8 cellular contexts compared by ENCODE assay signal in the genomic region with DNA sequence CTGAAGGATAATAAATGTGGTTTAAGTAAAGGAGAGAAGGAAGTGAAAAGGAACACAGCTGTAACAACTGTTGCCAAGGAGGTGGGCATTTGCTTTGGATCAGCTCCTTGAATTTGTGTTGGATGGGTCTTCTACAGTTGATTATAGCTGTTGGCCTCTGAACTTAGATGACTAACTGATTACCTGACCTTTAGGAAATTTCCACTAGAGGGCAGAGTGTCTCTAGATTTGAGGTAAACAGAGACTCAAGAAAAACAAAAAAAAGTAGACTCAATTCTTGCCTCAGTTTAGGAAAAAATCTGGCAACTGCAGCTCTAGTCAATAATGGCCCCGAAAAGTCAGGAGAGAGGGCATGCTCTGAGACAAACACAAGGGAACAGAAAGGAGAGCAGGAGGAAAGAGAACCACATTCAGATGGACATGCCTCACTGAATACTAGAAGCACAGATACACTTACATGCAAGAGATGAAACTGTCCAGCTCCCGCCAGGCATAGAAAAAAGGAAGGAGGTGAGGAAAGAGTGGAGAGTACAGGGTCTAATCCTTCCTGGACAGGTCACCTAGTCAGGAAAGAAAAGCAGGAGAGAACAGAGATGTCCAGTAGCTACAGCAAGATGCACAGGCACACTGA. TPM values are rescaled to one million over a fixed set of nuclear protein-coding genes. Genes with fewer than 3 reads are reported as not detected.
DNase-seq lines count a peak whose midpoint lies in the region; ATAC-seq and TF ChIP-seq lines count a peak whose summit lies in the region.

No MANE protein-coding gene starts in this region.

- DNase-seq in Ammon's horn (ENCODE audit: low spot score): peak; percentile 49
- peak; percentile 59 for DNase-seq in GM23248
- no peak for DNase-seq in T-helper 2 cell treated with Interferon-gamma antibody and Interleukin-4, amounts not matched to agents 5 μg/mL and 100 μg/mL, for 36 hours (ENCODE audit: low spot score)
- no peak for DNase-seq in foreskin keratinocyte
- no peak for DNase-seq in activated CD4-positive, alpha-beta T cell treated with anti-CD3 and anti-CD28 coated beads for 4 hours

- TF ChIP-seq CTCF in foreskin keratinocyte (conservative IDR thresholded peaks at IDR 0.05): peak; percentile 77

- no peak overlapping the region for H3K4me3 ChIP-seq in GM23248

- H3K27me3 ChIP-seq in GM23248 (replicated peaks; ENCODE audit: insufficient read depth): no peaks in the 10 kb centered on the region
- H3K27me3 ChIP-seq in foreskin keratinocyte: no peaks in the 10 kb centered on the region

- no peak overlapping the region for H3K4me2 ChIP-seq in GM23248 (ENCODE audit: unreplicated experiment)

- H3K27ac Mint-ChIP-seq in T-helper 2 cell treated with Interferon-gamma antibody and Interleukin-4, amounts not matched to agents 5 μg/mL and 100 μg/mL, for 36 hours: peak overlapping the region; percentile 58

- no peaks in the 10 kb centered on the region for H3K27me3 Mint-ChIP-seq in T-helper 2 cell treated with Interferon-gamma antibody and Interleukin-4, amounts not matched to agents 5 μg/mL and 100 μg/mL, for 36 hours (ENCODE audit: low read depth)

- H3K4me1 ChIP-seq in GM23248 (ENCODE audit: insufficient read depth) (peaks cover 8% of the 10 kb centered on the region; the same call in 1 of the 2 replicates), foreskin keratinocyte (no peaks in the 10 kb centered on the region)

- no peak overlapping the region for H3K4me3 Mint-ChIP-seq in T-helper 2 cell treated with Interferon-gamma antibody and Interleukin-4, amounts not matched to agents 5 μg/mL and 100 μg/mL, for 36 hours

- no peaks in the 10 kb centered on the region for H3K9me2 ChIP-seq in GM23248 (ENCODE audit: insufficient read depth)

- H4K20me1 ChIP-seq in GM23248 (ENCODE audit: insufficient read depth): no peaks in the 10 kb centered on the region

- H3K36me3 ChIP-seq in GM23248 (ENCODE audit: low read depth): peaks cover 48% of the 10 kb centered on the region

- WGBS in GM23248 (ENCODE audit: low coverage in 1 of 2, low lambda C conversion rate in 2 of 2, missing lambda C conversion rate in 2 of 2), 2 experiments: 53 to 54% methylated on average over 2 of the region's 2 CpGs

- no peaks in the 10 kb centered on the region for H3K9me3 ChIP-seq in GM23248 (ENCODE audit: low read depth)

- peaks cover 56% of the 10 kb centered on the region for H3K36me3 Mint-ChIP-seq in T-helper 2 cell treated with Interferon-gamma antibody and Interleukin-4, amounts not matched to agents 5 μg/mL and 100 μg/mL, for 36 hours (ENCODE audit: low read depth)

- H3K9me3 Mint-ChIP-seq in T-helper 2 cell treated with Interferon-gamma antibody and Interleukin-4, amounts not matched to agents 5 μg/mL and 100 μg/mL, for 36 hours: no peaks in the 10 kb centered on the region

- peaks cover 9% of the 10 kb centered on the region for H3K4me1 Mint-ChIP-seq in T-helper 2 cell treated with Interferon-gamma antibody and Interleukin-4, amounts not matched to agents 5 μg/mL and 100 μg/mL, for 36 hours (ENCODE audit: low read depth)

- ATAC-seq in foreskin keratinocyte (no peak), HG03439 (IDR thresholded peaks at IDR 0.05; ENCODE audit: unreplicated experiment) (no peak), GM19351 (IDR thresholded peaks at IDR 0.05; ENCODE audit: unreplicated experiment) (no peak)

- H2AFZ ChIP-seq in GM23248: no peak overlapping the region

- H3K9ac ChIP-seq in GM23248: no peak overlapping the region

- 0 out of 2 replicates have a peak, but pooled peaks cover 7% of the 10 kb centered on the region for H3K79me2 ChIP-seq in GM23248 (ENCODE audit: insufficient read depth)

- H3F3A ChIP-seq in GM23248 (ENCODE audit: insufficient read depth): peaks cover 42% of the 10 kb centered on the region

- no peak overlapping the region for H3K27ac ChIP-seq in GM23248
- H3K27ac ChIP-seq in foreskin keratinocyte: no peak overlapping the region
- peak overlapping the region; percentile 10 for H3K27ac ChIP-seq in temporal lobe (ENCODE audit: low read depth, low read length)

- in situ Hi-C loops in GM23248 (cut with MboI): no loop called here

RNA-seq across cellular contexts. Expression of gene COX14, which starts 20.6 kb away (rescaled TPM):
- total RNA-seq in GM23248 (2014; rRNA removed; shearing (Covaris generic)): 24.4 and 53.4 TPM in 2 replicates
- polyA plus RNA-seq in GM23248 (2016; fragmentation: Nextera tagmentation; extraction: Ambion mirVana) (122 and 125 TPM in 2 replicates), foreskin keratinocyte (60.8 and 61.5 TPM in 2 replicates)
- total RNA-seq in foreskin keratinocyte (42.7 and 44.0 TPM in 2 replicates), temporal lobe (9.8 TPM)

RNA-seq across cellular contexts. Expression of gene GPD1, which starts 28.8 kb away (rescaled TPM):
- total RNA-seq in GM23248 (2014; rRNA removed; shearing (Covaris generic)): 0.13 TPM in 1 of 2 replicates, not detected in the other
- not detected in 2 replicates for polyA plus RNA-seq in GM23248 (2016; fragmentation: Nextera tagmentation; extraction: Ambion mirVana)
- total RNA-seq in foreskin keratinocyte: 0.11 and 0.14 TPM in 2 replicates
- polyA plus RNA-seq in foreskin keratinocyte: 0.09 and 0.17 TPM in 2 replicates
- 15.2 TPM for total RNA-seq in temporal lobe

RNA-seq across cellular contexts. Expression of gene CERS5, which starts 34.5 kb away (rescaled TPM):
- total RNA-seq in GM23248 (2014; rRNA removed; shearing (Covaris generic)): 52.4 and 60.7 TPM in 2 replicates
- polyA plus RNA-seq in GM23248 (2016; fragmentation: Nextera tagmentation; extraction: Ambion mirVana): 88.7 and 99.2 TPM in 2 replicates
- total RNA-seq in foreskin keratinocyte: 35.9 and 38.9 TPM in 2 replicates
- 40.6 and 42.6 TPM in 2 replicates for polyA plus RNA-seq in foreskin keratinocyte
- total RNA-seq in temporal lobe: 74.3 TPM

RNA-seq across cellular contexts. Expression of gene SMARCD1, which starts 47.5 kb away (rescaled TPM):
- total RNA-seq in GM23248 (2014; rRNA removed; shearing (Covaris generic)): 41.9 and 48.3 TPM in 2 replicates
- polyA plus RNA-seq in GM23248 (2016; fragmentation: Nextera tagmentation; extraction: Ambion mirVana) (6.4 and 8.2 TPM in 2 replicates), foreskin keratinocyte (53.4 and 59.7 TPM in 2 replicates)
- total RNA-seq in foreskin keratinocyte (99.8 and 102 TPM in 2 replicates), temporal lobe (55.3 TPM)

Comparison
In these comparisons a context has a peak if more than half of its experiments do, and no peak if none do; other contexts are left out.
1. DNase-seq: peak in Ammon's horn (single experiment) and GM23248 (single experiment); none in T-helper 2 cell treated with Interferon-gamma antibody and Interleukin-4, amounts not matched to agents 5 μg/mL and 100 μg/mL, for 36 hours (single experiment), foreskin keratinocyte (0 of 2) and activated CD4-positive, alpha-beta T cell treated with anti-CD3 and anti-CD28 coated beads for 4 hours (0 of 2).
2. RNA of gene GPD1, which starts 28.8 kb away (total RNA-seq): 15.2 TPM in temporal lobe (single experiment); 0.11 to 0.14 TPM in foreskin keratinocyte and 0.13 TPM in GM23248; every median in the first group is over 10 times any median in the second.